20 cellular contexts compared by ENCODE assay signal in genomic region chr16:48405907-48406306, GRCh38.
"Had no signal": no experiment of that assay in that cellular context is flagged by ENCODE, and none has a peak within 500 bp of the region (broad histone marks: within the 10 kb centered on the region; RNA-seq: fewer than 3 reads in every experiment).

No MANE protein-coding gene starts in this region.

- H3K27ac Mint-ChIP-seq: activated CD4-positive, alpha-beta memory T cell treated with anti-CD3 and anti-CD28 coated beads for 36 hours; activated CD4-positive, alpha-beta T cell treated with anti-CD3 and anti-CD28 coated beads for 36 hours; activated CD8-positive, alpha-beta memory T cell treated with anti-CD3 and anti-CD28 coated beads, Interleukin-2, amount 10 ng/mL, durations not matched to agents 7 days and 5 days; activated naive CD4-positive, alpha-beta T cell treated with anti-CD3 and anti-CD28 coated beads, Interleukin-2, amount 50 U/mL, for 24 hours; activated T-cell treated with anti-CD3 and anti-CD28 coated beads, Interleukin-2, amount 50 U/mL, for 24 hours; T-helper 17 cell had no signal

- H3K27me3 ChIP-seq: esophagus squamous epithelium, neutrophil had no signal

- DNase-seq: activated CD4-positive, alpha-beta memory T cell treated with anti-CD3 and anti-CD28 coated beads for 36 hours; activated CD4-positive, alpha-beta T cell treated with anti-CD3 and anti-CD28 coated beads for 36 hours; activated CD8-positive, alpha-beta memory T cell treated with anti-CD3 and anti-CD28 coated beads, Interleukin-2, amount 10 ng/mL, durations not matched to agents 7 days and 5 days; activated T-cell treated with anti-CD3 and anti-CD28 coated beads, Interleukin-2, amount 50 U/mL, for 24 hours; caudate nucleus; effector CD8-positive, alpha-beta T cell; esophagus squamous epithelium; hippocampal formation; kidney; left ventricle myocardium superior; naive B cell; stimulated activated CD4-positive, alpha-beta T cell treated with anti-CD3 and anti-CD28 coated beads, Interleukin-15, amount 100 ng/mL, for 24 hours; stimulated activated CD4-positive, alpha-beta T cell treated with anti-CD3 and anti-CD28 coated beads, Interleukin-4, amount 100 ng/mL, for 1 hour; stimulated activated naive CD4-positive, alpha-beta T cell; T-helper 17 cell; trophoblast cell; WERI-Rb-1 had no signal

- H3K36me3 ChIP-seq: esophagus squamous epithelium, neutrophil, WERI-Rb-1 had no signal

- H3K4me1 Mint-ChIP-seq: activated CD4-positive, alpha-beta T cell treated with anti-CD3 and anti-CD28 coated beads for 36 hours; T-helper 17 cell had no signal

- H3K36me3 Mint-ChIP-seq: activated CD4-positive, alpha-beta memory T cell treated with anti-CD3 and anti-CD28 coated beads for 36 hours; activated CD8-positive, alpha-beta memory T cell treated with anti-CD3 and anti-CD28 coated beads, Interleukin-2, amount 10 ng/mL, durations not matched to agents 7 days and 5 days; activated naive CD4-positive, alpha-beta T cell treated with anti-CD3 and anti-CD28 coated beads, Interleukin-2, amount 50 U/mL, for 24 hours; naive B cell had no signal

- H3K4me3 ChIP-seq: coronary artery, esophagus squamous epithelium had no signal

- ATAC-seq: activated CD4-positive, alpha-beta T cell treated with anti-CD3 and anti-CD28 coated beads for 36 hours; activated CD8-positive, alpha-beta memory T cell treated with anti-CD3 and anti-CD28 coated beads, Interleukin-2, amount 10 ng/mL, durations not matched to agents 7 days and 5 days; left ventricle myocardium superior; T-helper 17 cell had no signal

- H3K9me3 ChIP-seq: esophagus squamous epithelium, neutrophil had no signal

- H3K27ac ChIP-seq: coronary artery, esophagus squamous epithelium, neutrophil, WERI-Rb-1 had no signal

- H3K9me3 Mint-ChIP-seq: activated CD4-positive, alpha-beta memory T cell treated with anti-CD3 and anti-CD28 coated beads for 36 hours; activated naive CD4-positive, alpha-beta T cell treated with anti-CD3 and anti-CD28 coated beads, Interleukin-2, amount 50 U/mL, for 24 hours; activated T-cell treated with anti-CD3 and anti-CD28 coated beads, Interleukin-2, amount 50 U/mL, for 24 hours; naive B cell had no signal

- H3K27me3 Mint-ChIP-seq: activated CD4-positive, alpha-beta T cell treated with anti-CD3 and anti-CD28 coated beads for 36 hours; activated naive CD4-positive, alpha-beta T cell treated with anti-CD3 and anti-CD28 coated beads, Interleukin-2, amount 50 U/mL, for 24 hours; activated T-cell treated with anti-CD3 and anti-CD28 coated beads, Interleukin-2, amount 50 U/mL, for 24 hours; T-helper 17 cell had no signal

- H3K4me3 Mint-ChIP-seq: activated CD4-positive, alpha-beta memory T cell treated with anti-CD3 and anti-CD28 coated beads for 36 hours; activated CD4-positive, alpha-beta T cell treated with anti-CD3 and anti-CD28 coated beads for 36 hours; activated CD8-positive, alpha-beta memory T cell treated with anti-CD3 and anti-CD28 coated beads, Interleukin-2, amount 10 ng/mL, durations not matched to agents 7 days and 5 days; activated naive CD4-positive, alpha-beta T cell treated with anti-CD3 and anti-CD28 coated beads, Interleukin-2, amount 50 U/mL, for 24 hours; activated T-cell treated with anti-CD3 and anti-CD28 coated beads, Interleukin-2, amount 50 U/mL, for 24 hours; T-helper 17 cell had no signal
